ENCODE assay signal across 12 cellular contexts in the genomic region with DNA sequence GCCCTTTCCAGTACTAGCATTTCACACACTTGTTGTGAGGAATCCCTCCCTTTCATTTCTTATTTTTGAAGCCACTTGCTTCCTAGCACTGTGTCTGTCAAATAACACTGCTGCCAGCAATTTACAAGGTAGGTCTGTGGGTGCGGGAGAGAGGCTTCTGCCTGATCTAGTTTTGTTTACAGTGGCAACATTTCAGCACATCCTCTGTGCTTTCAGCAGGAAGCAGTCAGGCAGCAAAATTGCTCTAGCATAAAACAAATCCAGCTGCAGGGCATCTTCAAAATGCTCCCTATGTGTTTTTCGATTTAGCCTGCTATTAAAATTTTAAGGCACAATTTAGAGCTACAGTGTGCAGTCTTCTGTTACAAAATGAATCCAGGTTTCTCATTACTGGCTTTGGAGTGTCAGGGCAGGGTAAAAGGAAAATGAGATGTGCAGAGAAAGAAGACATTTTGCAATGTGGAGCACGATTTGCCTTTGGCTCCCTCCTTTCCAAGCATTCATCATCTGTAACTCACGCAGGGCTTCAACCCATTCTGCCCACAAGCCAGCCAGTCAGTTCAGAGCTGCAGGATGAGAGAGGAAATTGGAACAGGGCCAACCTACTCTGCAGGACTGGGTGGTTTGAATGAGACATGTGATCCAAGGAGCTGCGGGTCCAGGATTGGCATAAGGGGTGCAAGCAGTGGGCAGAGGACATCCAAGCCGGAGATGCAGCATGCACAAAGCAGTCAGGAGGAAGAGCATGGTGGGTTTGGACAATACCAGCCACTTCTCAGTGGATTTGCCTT.
DNase-seq lines count a peak whose midpoint lies in the region; ATAC-seq and TF ChIP-seq lines count a peak whose summit lies in the region.
"Had no signal": no experiment of that assay in that cellular context is flagged by ENCODE, and none has a peak within 500 bp of the region (broad histone marks: within the 10 kb centered on the region; RNA-seq: fewer than 3 reads in every experiment).

No MANE protein-coding gene starts in this region.

- H3F3A ChIP-seq in GM23338 (replicated peaks; ENCODE audit: low read depth), result no peaks in the 10 kb centered on the region

- H3K27ac Mint-ChIP-seq in GM23338 (no peak overlapping the region), immature natural killer cell (peak overlapping the region in 3 of 6 donors; percentile 3 to 81 (median 56))
- H3K27ac Mint-ChIP-seq: stimulated activated naive CD8-positive, alpha-beta T cell treated with anti-CD3 and anti-CD28 coated beads, Interleukin-15, amount 100 ng/mL, for 72 hours had no signal

- ATAC-seq in GM23338 (no peak), GM21717 (IDR thresholded peaks at IDR 0.05; ENCODE audit: unreplicated experiment) (no peak)

- no peak for TF ChIP-seq POLR2A in vagina (IDR thresholded peaks at IDR 0.05)

- H3K9me3 Mint-ChIP-seq in GM23338 (no peaks in the 10 kb centered on the region), immature natural killer cell (peaks cover 0 to 4% (median 0%) of the 10 kb centered on the region in 6 donors)
- H3K9me3 Mint-ChIP-seq: stimulated activated naive CD8-positive, alpha-beta T cell treated with anti-CD3 and anti-CD28 coated beads, Interleukin-15, amount 100 ng/mL, for 72 hours had no signal

- H3K27me3 Mint-ChIP-seq in GM23338 (ENCODE audit: insufficient read depth, low read depth, poor library complexity) (no peaks in the 10 kb centered on the region), immature natural killer cell (ENCODE audit: low read depth in 3 of 3) (peaks cover 0 to 2% (median 2%) of the 10 kb centered on the region in 3 donors)

- H3K9ac ChIP-seq in adipocyte (ENCODE audit: low read length), result no peak overlapping the region

- H3K4me3 ChIP-seq in GM23338 (no peak overlapping the region), adipocyte (ENCODE audit: low read length) (no peak overlapping the region), vagina (no peak overlapping the region)

- H3K27me3 ChIP-seq in GM23338 (ENCODE audit: insufficient read depth) (no peaks in the 10 kb centered on the region), adipocyte (replicated peaks; ENCODE audit: control insufficient read depth, insufficient read depth, low read length) (peaks cover 18% of the 10 kb centered on the region), vagina (no peaks in the 10 kb centered on the region)

- H3K9me3 ChIP-seq in adipocyte (ENCODE audit: control insufficient read depth, low read length), result no peaks in the 10 kb centered on the region
- H3K9me3 ChIP-seq in vagina, result no peaks in the 10 kb centered on the region

- no peak overlapping the region for H3K4me2 ChIP-seq in GM23338

- TF ChIP-seq CTCF in GM23338 (conservative IDR thresholded peaks at IDR 0.05; ENCODE audit: low read depth in 2 of 2) (no peak), vagina (IDR thresholded peaks at IDR 0.05) (no peak)

- no peaks in the 10 kb centered on the region for H3K36me3 ChIP-seq in GM23338 (ENCODE audit: insufficient read depth)
- no peaks in the 10 kb centered on the region for H3K36me3 ChIP-seq in adipocyte (ENCODE audit: control insufficient read depth, insufficient read depth, low read length, severe bottlenecking)
- no peaks in the 10 kb centered on the region for H3K36me3 ChIP-seq in vagina

- no peaks in the 10 kb centered on the region for H4K20me1 ChIP-seq in GM23338 (replicated peaks; ENCODE audit: insufficient read depth)

- H3K4me1 ChIP-seq in GM23338 (ENCODE audit: insufficient read depth) (no peaks in the 10 kb centered on the region), adipocyte (ENCODE audit: control insufficient read depth, insufficient read depth, low read length) (no peaks in the 10 kb centered on the region), vagina (peaks cover 13% of the 10 kb centered on the region)

- H3K27ac ChIP-seq in GM23338 (ENCODE audit: low read depth) (no peak overlapping the region), vagina (no peak overlapping the region)

- DNase-seq in A172 (ENCODE audit: low spot score) (peak; percentile 15), GM23338 (ENCODE audit: low spot score) (no peak), adipocyte (ENCODE audit: low read depth) (peak; percentile 14), immature natural killer cell (peak in 1 of 3 donors; percentile 24), vagina (ENCODE audit: extremely low spot score in 2 of 2) (no peak)
- DNase-seq in activated T-cell treated with anti-CD3 and anti-CD28 coated beads, Interleukin-2, amount 50 U/mL, for 1 hour, result no peak
- DNase-seq in effector CD8-positive, alpha-beta T cell (lab: John Stamatoyannopoulos, UW), result no peak
- DNase-seq: left cardiac atrium; NCI-H187 treated with DMSO at 0.1 percent for 48 hours; stimulated activated CD4-positive, alpha-beta T cell treated with anti-CD3 and anti-CD28 coated beads, Interleukin-2, amount 100 ng/mL, for 48 hours; stimulated activated naive CD8-positive, alpha-beta T cell treated with anti-CD3 and anti-CD28 coated beads, Interleukin-15, amount 100 ng/mL, for 72 hours had no signal

- no peaks in the 10 kb centered on the region for H3K9me2 ChIP-seq in GM23338 (ENCODE audit: insufficient read depth)

- peak overlapping the region; percentile 76 for H2AFZ ChIP-seq in GM23338

- no peaks in the 10 kb centered on the region for H3K79me2 ChIP-seq in GM23338 (replicated peaks; ENCODE audit: insufficient read depth)

- intact Hi-C loops in vagina (cut with DNase I), result no loop called here

- no peaks in the 10 kb centered on the region for H3K4me1 Mint-ChIP-seq in GM23338
- H3K4me1 Mint-ChIP-seq in immature natural killer cell, result peaks cover 0 to 60% of the 10 kb centered on the region in 2 donors
- H3K4me1 Mint-ChIP-seq: stimulated activated naive CD8-positive, alpha-beta T cell treated with anti-CD3 and anti-CD28 coated beads, Interleukin-15, amount 100 ng/mL, for 72 hours had no signal

- H3K36me3 Mint-ChIP-seq in GM23338 (ENCODE audit: low read depth), result no peaks in the 10 kb centered on the region
- H3K36me3 Mint-ChIP-seq in immature natural killer cell, result no peaks in the 10 kb centered on the region

- H3K4me3 Mint-ChIP-seq in GM23338 (no peak overlapping the region), immature natural killer cell (peak overlapping the region in 4 of 5 donors; percentile 48 to 67 (median 52))
- H3K4me3 Mint-ChIP-seq: stimulated activated naive CD8-positive, alpha-beta T cell treated with anti-CD3 and anti-CD28 coated beads, Interleukin-15, amount 100 ng/mL, for 72 hours had no signal

TF ChIP-seq in GM23338, 12 proteins besides CTCF, POLR2A, EP300 and RAD21 (continues in another document):
- TF ChIP-seq CREB1 (CRISPR knock-in tag; IDR thresholded peaks at IDR 0.05; ENCODE audit: low read depth), result no peak
- TF ChIP-seq, protein P1, sequence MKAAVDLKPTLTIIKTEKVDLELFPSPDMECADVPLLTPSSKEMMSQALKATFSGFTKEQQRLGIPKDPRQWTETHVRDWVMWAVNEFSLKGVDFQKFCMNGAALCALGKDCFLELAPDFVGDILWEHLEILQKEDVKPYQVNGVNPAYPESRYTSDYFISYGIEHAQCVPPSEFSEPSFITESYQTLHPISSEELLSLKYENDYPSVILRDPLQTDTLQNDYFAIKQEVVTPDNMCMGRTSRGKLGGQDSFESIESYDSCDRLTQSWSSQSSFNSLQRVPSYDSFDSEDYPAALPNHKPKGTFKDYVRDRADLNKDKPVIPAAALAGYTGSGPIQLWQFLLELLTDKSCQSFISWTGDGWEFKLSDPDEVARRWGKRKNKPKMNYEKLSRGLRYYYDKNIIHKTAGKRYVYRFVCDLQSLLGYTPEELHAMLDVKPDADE (IDR thresholded peaks at IDR 0.05), result no peak
- TF ChIP-seq ZNF114 (CRISPR knock-in tag; IDR thresholded peaks at IDR 0.05), result no peak
- no peak for TF ChIP-seq STAT1 (IDR thresholded peaks at IDR 0.05; ENCODE audit: unreplicated experiment)
- TF ChIP-seq, protein P2, sequence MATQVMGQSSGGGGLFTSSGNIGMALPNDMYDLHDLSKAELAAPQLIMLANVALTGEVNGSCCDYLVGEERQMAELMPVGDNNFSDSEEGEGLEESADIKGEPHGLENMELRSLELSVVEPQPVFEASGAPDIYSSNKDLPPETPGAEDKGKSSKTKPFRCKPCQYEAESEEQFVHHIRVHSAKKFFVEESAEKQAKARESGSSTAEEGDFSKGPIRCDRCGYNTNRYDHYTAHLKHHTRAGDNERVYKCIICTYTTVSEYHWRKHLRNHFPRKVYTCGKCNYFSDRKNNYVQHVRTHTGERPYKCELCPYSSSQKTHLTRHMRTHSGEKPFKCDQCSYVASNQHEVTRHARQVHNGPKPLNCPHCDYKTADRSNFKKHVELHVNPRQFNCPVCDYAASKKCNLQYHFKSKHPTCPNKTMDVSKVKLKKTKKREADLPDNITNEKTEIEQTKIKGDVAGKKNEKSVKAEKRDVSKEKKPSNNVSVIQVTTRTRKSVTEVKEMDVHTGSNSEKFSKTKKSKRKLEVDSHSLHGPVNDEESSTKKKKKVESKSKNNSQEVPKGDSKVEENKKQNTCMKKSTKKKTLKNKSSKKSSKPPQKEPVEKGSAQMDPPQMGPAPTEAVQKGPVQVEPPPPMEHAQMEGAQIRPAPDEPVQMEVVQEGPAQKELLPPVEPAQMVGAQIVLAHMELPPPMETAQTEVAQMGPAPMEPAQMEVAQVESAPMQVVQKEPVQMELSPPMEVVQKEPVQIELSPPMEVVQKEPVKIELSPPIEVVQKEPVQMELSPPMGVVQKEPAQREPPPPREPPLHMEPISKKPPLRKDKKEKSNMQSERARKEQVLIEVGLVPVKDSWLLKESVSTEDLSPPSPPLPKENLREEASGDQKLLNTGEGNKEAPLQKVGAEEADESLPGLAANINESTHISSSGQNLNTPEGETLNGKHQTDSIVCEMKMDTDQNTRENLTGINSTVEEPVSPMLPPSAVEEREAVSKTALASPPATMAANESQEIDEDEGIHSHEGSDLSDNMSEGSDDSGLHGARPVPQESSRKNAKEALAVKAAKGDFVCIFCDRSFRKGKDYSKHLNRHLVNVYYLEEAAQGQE (IDR thresholded peaks at IDR 0.05; ENCODE audit: unreplicated experiment), result no peak
- no peak for TF ChIP-seq ZNF331 (CRISPR knock-in tag; IDR thresholded peaks at IDR 0.05; ENCODE audit: low read depth)

Comparison
In these comparisons a context has a peak if more than half of its experiments do, and no peak if none do; other contexts are left out.
1. DNase-seq: peak in A172 (single experiment) and adipocyte (single experiment); none in GM23338 (single experiment), vagina (0 of 2), activated T-cell treated with anti-CD3 and anti-CD28 coated beads, Interleukin-2, amount 50 U/mL, for 1 hour (single experiment) and effector CD8-positive, alpha-beta T cell (single experiment).